ENCODE assay signal across 25 cellular contexts in genomic region chr10:306007-306406, GRCh38.
DNase-seq lines count a peak whose midpoint lies in the region; ATAC-seq, FAIRE-seq and TF ChIP-seq lines count a peak whose summit lies in the region.
"Had no signal": no experiment of that assay in that cellular context is flagged by ENCODE, and none has a peak within 500 bp of the region (broad histone marks: within the 10 kb centered on the region; RNA-seq: fewer than 3 reads in every experiment).

No MANE protein-coding gene starts in this region.

- no peaks in the 10 kb centered on the region for H4K20me1 ChIP-seq in SK-N-SH (ENCODE audit: insufficient read depth)
- no peaks in the 10 kb centered on the region for H4K20me1 ChIP-seq in OCI-LY7 (ENCODE audit: insufficient read depth, low read length)

- H3K79me2 ChIP-seq in SK-N-SH (ENCODE audit: insufficient read depth) (no peaks in the 10 kb centered on the region), OCI-LY7 (ENCODE audit: insufficient read depth, low read depth, low read length) (no peaks in the 10 kb centered on the region)

- no peak for TF ChIP-seq RAD21 in SK-N-SH (IDR thresholded peaks at IDR 0.05; ENCODE audit: low read length)

- H3K36me3 ChIP-seq in SK-N-SH (replicated peaks in 1 of 2; ENCODE audit: control insufficient read depth in 1 of 2, insufficient read depth in 2 of 2, low read length in 1 of 2) (peaks cover 14 to 19% of the 10 kb centered on the region in 2 experiments), OCI-LY7 (ENCODE audit: insufficient read depth, low read length) (peaks cover 38% of the 10 kb centered on the region)

- H3K27ac ChIP-seq in SK-N-SH (ENCODE audit: low read depth in 2 of 2, low read length in 1 of 2) (no peak overlapping the region), OCI-LY7 (ENCODE audit: low read depth, low read length, poor library complexity, severe bottlenecking) (peak overlapping the region; percentile 96)
- H3K27ac ChIP-seq: dorsolateral prefrontal cortex had no signal

- TF ChIP-seq CTCF in SK-N-SH (IDR thresholded peaks at IDR 0.05): no peak
- no peak for TF ChIP-seq CTCF in OCI-LY7 (conservative IDR thresholded peaks at IDR 0.05; ENCODE audit: low read length)

- H3K9me3 ChIP-seq in SK-N-SH (no peaks in the 10 kb centered on the region), OCI-LY7 (ENCODE audit: low read length) (no peaks in the 10 kb centered on the region)
- H3K9me3 ChIP-seq: mucosa of descending colon had no signal

- H3K9ac ChIP-seq in SK-N-SH: no peak overlapping the region

- H3K9me2 ChIP-seq in SK-N-SH (no peaks in the 10 kb centered on the region), OCI-LY7 (ENCODE audit: insufficient read depth, low read length) (no peaks in the 10 kb centered on the region)

- 100% methylated on average over 2 of the region's 2 CpGs for WGBS in SK-N-SH (ENCODE audit: low lambda C conversion rate)

- H2AFZ ChIP-seq in SK-N-SH (ENCODE audit: low read depth) (no peak overlapping the region), OCI-LY7 (ENCODE audit: low read length) (peak overlapping the region; percentile 0; the same call in 1 of the 2 replicates)

- no peak for TF ChIP-seq EP300 in SK-N-SH (IDR thresholded peaks at IDR 0.05; ENCODE audit: borderline replicate concordance in 1 of 2, low read depth in 1 of 2, low read length in 1 of 2)

- no peak for ATAC-seq in SK-N-SH treated with all-trans-retinoic acid at 6 μM for 48 hours
- no peak for ATAC-seq in HG03457 (IDR thresholded peaks at IDR 0.05; ENCODE audit: unreplicated experiment)
- no peak for ATAC-seq in HG03025 (IDR thresholded peaks at IDR 0.05; ENCODE audit: low FRiP score, unreplicated experiment)
- ATAC-seq: CD8-positive, alpha-beta T cell; natural killer cell treated with Interleukin-12 subunit alpha and Interleukin-12 subunit beta and Interleukin-15 and Interleukin-18, amount 100 ng/mL, for 72 hours; PC-3 had no signal

- DNase-seq in SK-N-SH (peak; percentile 59), OCI-LY7 (ENCODE audit: low spot score) (peak; percentile 57), fibroblast of peridontal ligament (ENCODE audit: extremely low read depth) (peak; percentile 11), HTR-8/SVneo (ENCODE audit: insufficient read length, low spot score) (no peak), COR-L47 (lab: John Stamatoyannopoulos, UW) (no peak)
- DNase-seq: activated CD4-positive, alpha-beta memory T cell treated with anti-CD3 and anti-CD28 coated beads, Interleukin-2, amount 10 ng/mL, durations not matched to agents 7 days and 5 days; activated CD8-positive, alpha-beta memory T cell treated with anti-CD3 and anti-CD28 coated beads, Interleukin-2, amount 50 U/mL, for 48 hours; activated naive CD4-positive, alpha-beta T cell treated with Interleukin-2 at 50 U/mL for 16 hours; AML-193; CD8-positive, alpha-beta T cell; DMS 273 treated with DMSO at 0.1 percent for 48 hours; dorsolateral prefrontal cortex; HCEC 1CT; hippocampal formation; mucosa of descending colon; NCI-H1105; PC-3; stimulated activated naive B cell treated with anti-CD40 and anti-IgM and Interleukin-4, amounts not matched to agents 10 μg/mL and 1 μg/mL and 100 μg/mL, for 72 hours; substantia nigra; T-helper 2 cell had no signal

- intact Hi-C loops in OCI-LY7 (cut with micrococcal nuclease; ENCODE audit: unreplicated experiment): loop anchor here (2.0 kb wide), 1 partner anchor 209 kb away; no protein-coding TSS in a partner anchor

- H3K4me1 ChIP-seq in SK-N-SH (ENCODE audit: control insufficient read depth in 1 of 2, insufficient read depth in 2 of 2, low read depth in 1 of 2, low read length in 1 of 2) (peaks cover 8 to 12% of the 10 kb centered on the region in 2 experiments; a peak in 2 of 4 replicates), OCI-LY7 (ENCODE audit: insufficient read depth, low read length, poor library complexity, severe bottlenecking) (peaks cover 94% of the 10 kb centered on the region)

- H3K4me2 ChIP-seq in SK-N-SH (no peak overlapping the region), OCI-LY7 (ENCODE audit: low read length) (peak overlapping the region; percentile 77)

- POLR2A ChIA-PET in SK-N-SH (lab: Yijun Ruan, JAX): no interaction called here
- POLR2A ChIA-PET in OCI-LY7 (lab: Charles Lee): interaction anchor here (0.7 to 2.7 kb wide), 10 partner anchors 9 to 206 kb away, joined by 3 to 15 read pairs (median 4); no protein-coding TSS in a partner anchor

- peaks cover 3% of the 10 kb centered on the region for H3F3A ChIP-seq in SK-N-SH (replicated peaks; ENCODE audit: insufficient read depth)

- no peak for FAIRE-seq in HTR-8/SVneo (lab: Jason Lieb, UNC)
- FAIRE-seq: GM12892 had no signal

- BruUV-seq in OCI-LY7 (replicated peaks; lab: Mats Ljungman, UMichigan): no TSS peak

- CTCF ChIA-PET in SK-N-SH (lab: Yijun Ruan, JAX) (no interaction called here), OCI-LY7 (lab: Charles Lee; ENCODE audit: unreplicated experiment) (interaction anchor here (0.6 to 1.6 kb wide), 3 partner anchors 11 to 176 kb away, joined by 3 to 4 read pairs (median 4); no protein-coding TSS in a partner anchor)

- H3K4me3 ChIP-seq in SK-N-SH (ENCODE audit: low read depth in 2 of 2, low read length in 1 of 2) (no peak overlapping the region), OCI-LY7 (ENCODE audit: low read depth, low read length, poor library complexity, severe bottlenecking) (peak overlapping the region; percentile 58)
- H3K4me3 ChIP-seq: dorsolateral prefrontal cortex, mucosa of descending colon had no signal

- H3K27me3 ChIP-seq in SK-N-SH (ENCODE audit: insufficient read depth): no peaks in the 10 kb centered on the region
- H3K27me3 ChIP-seq: dorsolateral prefrontal cortex had no signal

TF ChIP-seq in SK-N-SH, 30 proteins besides CTCF, POLR2A, EP300 and RAD21 (continues in another document):
- TF ChIP-seq FOXM1 (IDR thresholded peaks at IDR 0.05; ENCODE audit: low read depth): no peak
- TF ChIP-seq CHD2 (IDR thresholded peaks at IDR 0.05; ENCODE audit: low read length, partially characterized antibody): no peak
- TF ChIP-seq RXRA (IDR thresholded peaks at IDR 0.05; ENCODE audit: borderline replicate concordance, low read depth): no peak
- TF ChIP-seq PBX3 (IDR thresholded peaks at IDR 0.05): no peak
- no peak for TF ChIP-seq POLR2AphosphoS5 (IDR thresholded peaks at IDR 0.05; ENCODE audit: low read depth, low read length)

TF ChIP-seq in SK-N-SH treated with all-trans-retinoic acid at 6 μM for 48 hours, 23 proteins besides CTCF, POLR2A, EP300 and RAD21 (continues in another document):
- TF ChIP-seq BACH2 (CRISPR knock-in tag; IDR thresholded peaks at IDR 0.05; ENCODE audit: borderline replicate concordance): no peak
- no peak for TF ChIP-seq ISL1 (CRISPR knock-in tag; IDR thresholded peaks at IDR 0.05)
- no peak for TF ChIP-seq POU6F1 (CRISPR knock-in tag; IDR thresholded peaks at IDR 0.05; ENCODE audit: borderline replicate concordance, low read depth)
- TF ChIP-seq TSHZ2 (CRISPR knock-in tag; IDR thresholded peaks at IDR 0.05): no peak
- TF ChIP-seq TCF4 (CRISPR knock-in tag; IDR thresholded peaks at IDR 0.05; ENCODE audit: borderline replicate concordance): no peak
- no peak for TF ChIP-seq GLIS3 (CRISPR knock-in tag; IDR thresholded peaks at IDR 0.05)
- TF ChIP-seq ARNTL (CRISPR knock-in tag; IDR thresholded peaks at IDR 0.05; ENCODE audit: borderline replicate concordance, low read depth): no peak
- no peak for TF ChIP-seq ZNF8 (CRISPR knock-in tag; IDR thresholded peaks at IDR 0.05)
- TF ChIP-seq CREB5 (CRISPR knock-in tag; IDR thresholded peaks at IDR 0.05; ENCODE audit: low read depth): no peak

Comparison
In these comparisons a context has a peak if more than half of its experiments do, and no peak if none do; other contexts are left out.
1. DNase-seq: peak in SK-N-SH (single experiment), OCI-LY7 (single experiment) and fibroblast of peridontal ligament (single experiment); none in HTR-8/SVneo (single experiment) and COR-L47 (single experiment).